Comparison of ENCODE assay signal across 14 cellular contexts in genomic region chr9:106799146-106799545, GRCh38.
DNase-seq lines count a peak whose midpoint lies in the region; ATAC-seq, FAIRE-seq and TF ChIP-seq lines count a peak whose summit lies in the region.
"Had no signal": no experiment of that assay in that cellular context is flagged by ENCODE, and none has a peak within 500 bp of the region (broad histone marks: within the 10 kb centered on the region; RNA-seq: fewer than 3 reads in every experiment).

No MANE protein-coding gene starts in this region.

- peak; percentile 6 for DNase-seq in A673 (ENCODE audit: low spot score)
- DNase-seq in HTR-8/SVneo (ENCODE audit: insufficient read length, low spot score) = peak; percentile 76
- DNase-seq in coronary artery (ENCODE audit: low spot score) = no peak
- DNase-seq in left kidney (ENCODE audit: low read depth, low spot score) = peak; percentile 24
- DNase-seq in NCI-H146 treated with DMSO at 0.1 percent for 48 hours (lab: John Stamatoyannopoulos, UW; ENCODE audit: unreplicated experiment) = no peak
- DNase-seq in GM12892 (ENCODE audit: insufficient read length) = no peak
- DNase-seq: activated CD4-positive, alpha-beta T cell treated with anti-CD3 and anti-CD28 coated beads, Interleukin-2, amount 50 U/mL, for 48 hours; Karpas-422; NCI-H446 treated with DMSO at 0.1 percent for 48 hours; uterus had no signal

- H3K27ac ChIP-seq in A673 (ENCODE audit: low read depth, low read length, poor library complexity, severe bottlenecking) = no peak overlapping the region
- no peak overlapping the region for H3K27ac ChIP-seq in coronary artery
- H3K27ac ChIP-seq: BLaER1 had no signal

- no peak for TF ChIP-seq CTCF in A673 (conservative IDR thresholded peaks at IDR 0.05; ENCODE audit: low read depth, low read length)
- no peak for TF ChIP-seq CTCF in coronary artery (IDR thresholded peaks at IDR 0.05)

- CTCF ChIA-PET in A673 (lab: Charles Lee) = no interaction called here

- peak; percentile 81 for FAIRE-seq in HTR-8/SVneo (lab: Jason Lieb, UNC)
- no peak for FAIRE-seq in GM12892 (lab: Jason Lieb, UNC)

- no peaks in the 10 kb centered on the region for H3K9me3 ChIP-seq in A673 (ENCODE audit: low read depth, low read length, poor library complexity, severe bottlenecking)
- H3K9me3 ChIP-seq: BLaER1, uterus had no signal

- intact Hi-C loops in A673 (cut with micrococcal nuclease; ENCODE audit: unreplicated experiment) = no loop called here

- no peak overlapping the region for H3K4me3 ChIP-seq in A673 (ENCODE audit: low read depth, low read length, poor library complexity, severe bottlenecking)
- peak overlapping the region; percentile 25 for H3K4me3 ChIP-seq in coronary artery
- H3K4me3 ChIP-seq: BLaER1, uterus had no signal

- BruUV-seq in A673 (replicated peaks; lab: Mats Ljungman, UMichigan) = no TSS peak

- H3K27me3 ChIP-seq in A673 (replicated peaks; ENCODE audit: insufficient read depth, low read depth, low read length, poor library complexity) = no peaks in the 10 kb centered on the region
- H3K27me3 ChIP-seq: BLaER1, uterus had no signal

- no peaks in the 10 kb centered on the region for H3K4me1 ChIP-seq in A673 (ENCODE audit: insufficient read depth, low read length, poor library complexity, severe bottlenecking)
- H3K4me1 ChIP-seq: BLaER1, uterus had no signal

- no peaks in the 10 kb centered on the region for H3K36me3 ChIP-seq in A673 (ENCODE audit: insufficient read depth, low read length, poor library complexity, severe bottlenecking)
- H3K36me3 ChIP-seq: BLaER1, uterus had no signal

- no peak for TF ChIP-seq POLR2A in GM12892 (IDR thresholded peaks at IDR 0.05; ENCODE audit: low read depth, low read length)

- POLR2A ChIA-PET in A673 (lab: Charles Lee; ENCODE audit: low non-redundant PET) = no interaction called here

- ATAC-seq in HG02884 (IDR thresholded peaks at IDR 0.05; ENCODE audit: unreplicated experiment) (no peak), HG03439 (IDR thresholded peaks at IDR 0.05; ENCODE audit: unreplicated experiment) (no peak)
- ATAC-seq: activated naive CD4-positive, alpha-beta T cell treated with anti-CD3 and anti-CD28 coated beads, Interleukin-2, amount 50 U/mL, for 72 hours had no signal

Comparison
In these comparisons a context has a peak if more than half of its experiments do, and no peak if none do; other contexts are left out.
1. DNase-seq: peak in A673 (single experiment), HTR-8/SVneo (single experiment) and left kidney (single experiment); none in coronary artery (single experiment), NCI-H146 treated with DMSO at 0.1 percent for 48 hours (single experiment) and GM12892 (single experiment).